In genomic region chr5:134227786-134228185, GRCh38 we compare ENCODE assay signal across 9 cellular contexts. TPM values are rescaled to one million over a fixed set of nuclear protein-coding genes. Genes with fewer than 3 reads are reported as not detected.
A peak's percentile ranks its signal among the peaks of the same experiment; 100 is the strongest.
DNase-seq lines count a peak whose midpoint lies in the region; ATAC-seq and TF ChIP-seq lines count a peak whose summit lies in the region.
"Had no signal": no experiment of that assay in that cellular context is flagged by ENCODE, and none has a peak within 500 bp of the region (broad histone marks: within the 10 kb centered on the region; RNA-seq: fewer than 3 reads in every experiment).

No MANE protein-coding gene starts in this region.

- H3K4me3 Mint-ChIP-seq in CD4-positive, alpha-beta T cell, result peak overlapping the region; percentile 99
- H3K4me3 Mint-ChIP-seq in Caco-2 (ENCODE audit: unreplicated experiment), result peak overlapping the region; percentile 81
- peak overlapping the region; percentile 88 for H3K4me3 Mint-ChIP-seq in activated naive CD8-positive, alpha-beta T cell
- H3K4me3 Mint-ChIP-seq in naive thymus-derived CD8-positive, alpha-beta T cell, result peak overlapping the region; percentile 88 to 100 (median 96)

- no peaks in the 10 kb centered on the region for H3K27me3 ChIP-seq in CD4-positive, alpha-beta T cell (ENCODE audit: control insufficient read depth, insufficient read depth, low read length)
- H3K27me3 ChIP-seq in Caco-2 (replicated peaks; ENCODE audit: control insufficient read depth, insufficient read depth, low read length), result no peaks in the 10 kb centered on the region
- no peaks in the 10 kb centered on the region for H3K27me3 ChIP-seq in MM.1S (replicated peaks; ENCODE audit: insufficient read depth, low read length)
- H3K27me3 ChIP-seq: cardiac muscle cell, esophagus muscularis mucosa had no signal

- H3K4me1 Mint-ChIP-seq in CD4-positive, alpha-beta T cell (ENCODE audit: low read depth), result peaks cover 46% of the 10 kb centered on the region
- peaks cover 26% of the 10 kb centered on the region for H3K4me1 Mint-ChIP-seq in Caco-2 (ENCODE audit: low read depth, unreplicated experiment)
- peaks cover 29% of the 10 kb centered on the region for H3K4me1 Mint-ChIP-seq in activated naive CD8-positive, alpha-beta T cell (ENCODE audit: low read depth)
- peaks cover 19 to 42% (median 33%) of the 10 kb centered on the region in 4 donors for H3K4me1 Mint-ChIP-seq in naive thymus-derived CD8-positive, alpha-beta T cell

- peaks cover 35% of the 10 kb centered on the region for H3K79me2 ChIP-seq in MM.1S (ENCODE audit: low read length)

- H4K20me1 ChIP-seq in MM.1S (ENCODE audit: insufficient read depth, low read length), result peaks cover 11% of the 10 kb centered on the region

- no peak for DNase-seq in CD4-positive, alpha-beta T cell
- DNase-seq in Caco-2 (no peak), kidney tubule cell (ENCODE audit: low spot score) (no peak), pons (ENCODE audit: low spot score) (no peak), MM.1S (no peak)
- DNase-seq in naive thymus-derived CD8-positive, alpha-beta T cell, result no peak

- H3K9me3 ChIP-seq in CD4-positive, alpha-beta T cell (ENCODE audit: control insufficient read depth, low read length), result no peaks in the 10 kb centered on the region
- H3K9me3 ChIP-seq in Caco-2 (no peaks in the 10 kb centered on the region), MM.1S (replicated peaks; ENCODE audit: insufficient read depth, low read length) (no peaks in the 10 kb centered on the region)
- H3K9me3 ChIP-seq: esophagus muscularis mucosa had no signal

- no peak overlapping the region for H2AFZ ChIP-seq in MM.1S (ENCODE audit: low read length)

- H3K27me3 Mint-ChIP-seq in CD4-positive, alpha-beta T cell, result no peaks in the 10 kb centered on the region
- no peaks in the 10 kb centered on the region for H3K27me3 Mint-ChIP-seq in Caco-2 (ENCODE audit: insufficient read depth, unreplicated experiment)
- no peaks in the 10 kb centered on the region for H3K27me3 Mint-ChIP-seq in activated naive CD8-positive, alpha-beta T cell
- peaks cover 0 to 3% (median 0%) of the 10 kb centered on the region in 5 donors for H3K27me3 Mint-ChIP-seq in naive thymus-derived CD8-positive, alpha-beta T cell

- no peak for ATAC-seq in CD4-positive, alpha-beta T cell (ENCODE audit: poor library complexity)
- ATAC-seq in naive thymus-derived CD8-positive, alpha-beta T cell, result no peak

- peak overlapping the region; percentile 100 for H3K27ac Mint-ChIP-seq in CD4-positive, alpha-beta T cell
- no peak overlapping the region for H3K27ac Mint-ChIP-seq in Caco-2 (ENCODE audit: unreplicated experiment)
- peak overlapping the region; percentile 97 for H3K27ac Mint-ChIP-seq in activated naive CD8-positive, alpha-beta T cell
- H3K27ac Mint-ChIP-seq in naive thymus-derived CD8-positive, alpha-beta T cell, result peak overlapping the region in 9 of 10 donors; percentile 63 to 99 (median 98)

- peaks cover 38% of the 10 kb centered on the region for H3K36me3 Mint-ChIP-seq in CD4-positive, alpha-beta T cell (ENCODE audit: low read depth)
- peaks cover 41% of the 10 kb centered on the region for H3K36me3 Mint-ChIP-seq in Caco-2 (ENCODE audit: insufficient read depth, unreplicated experiment)
- H3K36me3 Mint-ChIP-seq in activated naive CD8-positive, alpha-beta T cell, result peaks cover 8% of the 10 kb centered on the region
- H3K36me3 Mint-ChIP-seq in naive thymus-derived CD8-positive, alpha-beta T cell, result peaks cover 0 to 13% (median 0%) of the 10 kb centered on the region in 3 donors

- H3K27ac ChIP-seq in CD4-positive, alpha-beta T cell (ENCODE audit: low read depth, low read length), result no peak overlapping the region
- H3K27ac ChIP-seq in MM.1S (ENCODE audit: low read length), result no peak overlapping the region
- H3K27ac ChIP-seq: cardiac muscle cell had no signal

- H3K36me3 ChIP-seq in Caco-2 (ENCODE audit: control insufficient read depth, insufficient read depth, low read length), result no peaks in the 10 kb centered on the region
- no peaks in the 10 kb centered on the region for H3K36me3 ChIP-seq in MM.1S (replicated peaks; ENCODE audit: insufficient read depth, low read length)
- H3K36me3 ChIP-seq: cardiac muscle cell, esophagus muscularis mucosa had no signal

- intact Hi-C loops in CD4-positive, alpha-beta T cell (cut with DNase I, micrococcal nuclease), result loop anchor here (2.0 to 10.0 kb wide), 13 partner anchors 51 to 1733 kb away; partner anchors contain the start of genes SKP1 (in 2 of the 2), C5orf24 (in 1 of the 2), CAMLG (in 1 of the 2) and CDKL3 (in 1 of the 2)
- intact Hi-C loops in Caco-2 (cut with micrococcal nuclease; ENCODE audit: unreplicated experiment), result loop anchor here (2.0 to 5.0 kb wide), 4 partner anchors 19 to 145 kb away; partner anchors contain the start of genes SKP1 and UBE2B

- H3K4me2 ChIP-seq in MM.1S (ENCODE audit: low read depth, low read length), result no peak overlapping the region

- H3K9me2 ChIP-seq in MM.1S (replicated peaks; ENCODE audit: insufficient read depth, low read length), result no peaks in the 10 kb centered on the region

- no peaks in the 10 kb centered on the region for H3K9me3 Mint-ChIP-seq in CD4-positive, alpha-beta T cell
- no peaks in the 10 kb centered on the region for H3K9me3 Mint-ChIP-seq in Caco-2 (ENCODE audit: unreplicated experiment)
- H3K9me3 Mint-ChIP-seq in activated naive CD8-positive, alpha-beta T cell (ENCODE audit: low read depth), result no peaks in the 10 kb centered on the region
- no peaks in the 10 kb centered on the region for H3K9me3 Mint-ChIP-seq in naive thymus-derived CD8-positive, alpha-beta T cell

- CTCF ChIA-PET in CD4-positive, alpha-beta T cell (lab: Charles Lee), result interaction anchor here (1.1 kb wide), 1 partner anchor 360 kb away, joined by 3 read pairs; no protein-coding TSS in a partner anchor
- CTCF ChIA-PET in Caco-2 (lab: Charles Lee), result no interaction called here

- no peak for TF ChIP-seq CTCF in CD4-positive, alpha-beta T cell (IDR thresholded peaks at IDR 0.05)
- TF ChIP-seq CTCF in Caco-2 (IDR thresholded peaks at IDR 0.05; ENCODE audit: insufficient read depth in 1 of 2, low read depth in 1 of 2, low read length in 1 of 2, severe bottlenecking in 1 of 2, unreplicated experiment in 1 of 2) (no peak), MM.1S (IDR thresholded peaks at IDR 0.05; ENCODE audit: low read length) (no peak)

- POLR2A ChIA-PET in CD4-positive, alpha-beta T cell (lab: Charles Lee), result interaction anchor here (2.9 kb wide), 1 partner anchor 297 kb away, joined by 15 read pairs; the partner anchor contains the start of gene JADE2
- POLR2A ChIA-PET in Caco-2 (lab: Charles Lee), result no interaction called here
- POLR2A ChIA-PET in naive thymus-derived CD8-positive, alpha-beta T cell (lab: Charles Lee), result interaction anchor here (3.2 to 3.7 kb wide), 2 partner anchors 51 to 144 kb away, joined by 23 to 66 read pairs; partner anchors contain the start of genes SKP1 and UBE2B

- H3K4me3 ChIP-seq in Caco-2 (ENCODE audit: low read depth, low read length), result no peak overlapping the region
- no peak overlapping the region for H3K4me3 ChIP-seq in MM.1S (ENCODE audit: low read length)

- peaks cover 9% of the 10 kb centered on the region; the same call in 1 of the 2 replicates for H3F3A ChIP-seq in MM.1S (ENCODE audit: insufficient read depth, low read length)

- no peak overlapping the region for H3K9ac ChIP-seq in MM.1S (ENCODE audit: low read length)

- BruUV-seq in Caco-2 (replicated peaks; lab: Mats Ljungman, UMichigan), result no TSS peak

- peaks cover 21% of the 10 kb centered on the region for H3K4me1 ChIP-seq in Caco-2
- peaks cover 16% of the 10 kb centered on the region; the same call in 1 of the 2 replicates for H3K4me1 ChIP-seq in MM.1S (ENCODE audit: low read length)

RNA-seq across cellular contexts. Expression of gene PPP2CA, which starts 1.9 kb away (rescaled TPM):
- 100 to 1,000 TPM; 188 to 195 TPM for total RNA-seq in CD4-positive, alpha-beta T cell
- total RNA-seq in Caco-2 (2022), result 202 and 224 TPM in 2 replicates
- 100 to 1,000 TPM; 100 to 107 TPM for total RNA-seq in naive thymus-derived CD8-positive, alpha-beta T cell
- 100 to 1,000 TPM; 185 to 192 (median 191) TPM for polyA plus RNA-seq in naive thymus-derived CD8-positive, alpha-beta T cell

RNA-seq across cellular contexts. Expression of gene SKP1, which starts 51.0 kb away (rescaled TPM):
- total RNA-seq in CD4-positive, alpha-beta T cell, result 100 to 1,000 TPM; 303 to 314 TPM
- 351 and 365 TPM in 2 replicates for total RNA-seq in Caco-2 (2022)
- 100 to 1,000 TPM; 250 to 262 TPM for total RNA-seq in naive thymus-derived CD8-positive, alpha-beta T cell
- 1,000 to 10,000 TPM; 1,138 to 1,312 (median 1,209) TPM for polyA plus RNA-seq in naive thymus-derived CD8-positive, alpha-beta T cell
